In the genomic region with DNA sequence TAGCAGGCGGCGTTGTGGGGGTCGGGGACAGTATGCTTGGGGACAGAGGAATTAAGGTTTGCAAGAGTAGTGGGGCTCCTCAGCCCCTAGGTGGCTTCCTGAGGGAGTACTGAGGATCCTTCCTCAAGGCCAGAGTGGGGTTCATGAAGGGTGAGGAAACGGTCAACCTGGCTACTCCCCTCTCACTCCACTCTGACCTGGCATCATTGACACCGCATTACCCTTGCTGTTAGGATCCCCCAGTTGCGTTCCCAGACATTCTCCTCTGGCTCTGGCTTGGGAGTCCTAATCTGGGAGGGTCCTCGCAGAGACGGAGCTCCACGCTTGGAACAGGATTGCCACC, we compare ENCODE assay signal across 2 cellular contexts.
TF ChIP-seq lines count a peak whose summit lies in the region.

No MANE protein-coding gene starts in this region.

TF ChIP-seq in A549, 52 proteins besides CTCF, POLR2A, EP300 and RAD21:
- TF ChIP-seq RARB (CRISPR knock-in tag; IDR thresholded peaks at IDR 0.05) (no peak), CBX8 (IDR thresholded peaks at IDR 0.05) (no peak), MAFK (IDR thresholded peaks at IDR 0.05; ENCODE audit: partially characterized antibody) (no peak), ZFP36 (IDR thresholded peaks at IDR 0.05; ENCODE audit: borderline replicate concordance, partially characterized antibody) (no peak), RFX5 (IDR thresholded peaks at IDR 0.05) (no peak)

TF ChIP-seq in liver, 16 proteins besides CTCF, POLR2A, EP300 and RAD21:
- TF ChIP-seq FOXA1 (IDR thresholded peaks at IDR 0.05): no peak
- no peak for TF ChIP-seq YY1 (IDR thresholded peaks at IDR 0.05)
- no peak for TF ChIP-seq RXRA (IDR thresholded peaks at IDR 0.05)
- TF ChIP-seq TAF1 (conservative IDR thresholded peaks at IDR 0.05): no peak
- TF ChIP-seq, protein P1, sequence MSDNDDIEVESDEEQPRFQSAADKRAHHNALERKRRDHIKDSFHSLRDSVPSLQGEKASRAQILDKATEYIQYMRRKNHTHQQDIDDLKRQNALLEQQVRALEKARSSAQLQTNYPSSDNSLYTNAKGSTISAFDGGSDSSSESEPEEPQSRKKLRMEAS (IDR thresholded peaks at IDR 0.05): no peak
